Comparison of ENCODE assay signal across 20 cellular contexts in genomic region chr17:41551370-41551769, GRCh38. TPM values are rescaled to one million over a fixed set of nuclear protein-coding genes. Genes with fewer than 3 reads are reported as not detected.
DNase-seq lines count a peak whose midpoint lies in the region; TF ChIP-seq lines count a peak whose summit lies in the region.
"Had no signal": no experiment of that assay in that cellular context is flagged by ENCODE, and none has a peak within 500 bp of the region (broad histone marks: within the 10 kb centered on the region; RNA-seq: fewer than 3 reads in every experiment).

No MANE protein-coding gene starts in this region.

- no peak overlapping the region for H2BK15ac ChIP-seq in mesenchymal stem cell (ENCODE audit: low read depth, poor library complexity, severe bottlenecking)

- H3K23ac ChIP-seq in mesenchymal stem cell (ENCODE audit: low read length in 2 of 2): no peak overlapping the region

- no peak overlapping the region for H3K4me2 ChIP-seq in mesenchymal stem cell (ENCODE audit: low read length, poor library complexity, severe bottlenecking)

- no peaks in the 10 kb centered on the region for H3K27me3 ChIP-seq in SJSA1 (replicated peaks)
- H3K27me3 ChIP-seq in mesenchymal stem cell (ENCODE audit: control insufficient read depth in 1 of 2, insufficient read depth in 1 of 2, low read length in 2 of 2): peaks cover 8 to 12% of the 10 kb centered on the region in 2 experiments

- H4K91ac ChIP-seq in mesenchymal stem cell (ENCODE audit: low read length): no peak overlapping the region

- DNase-seq in AG10803 (ENCODE audit: low read depth) (peak; percentile 5), SJSA1 (ENCODE audit: low read depth in 1 of 2, low spot score in 2 of 2) (peak; percentile 76 to 78), epithelial cell of esophagus (ENCODE audit: low read depth) (peak; percentile 48), mesenchymal stem cell (peak; percentile 54), HuH-7 (ENCODE audit: low spot score) (no peak), islet precursor cell (no peak), GM20000 (ENCODE audit: low spot score) (no peak)
- DNase-seq in NK-92 treated with Interleukin-12 subunit alpha and Interleukin-12 subunit beta, amount 100 ng/mL, for 24 hours (lab: John Stamatoyannopoulos, UW): no peak
- DNase-seq: 8988T, COR-L47, GF-D8, NCI-H1417, NCI-H2029, NCI-H510A, NCI-H82, SIG-M5 had no signal

- no peak overlapping the region for H2BK5ac ChIP-seq in mesenchymal stem cell (ENCODE audit: low read depth, low read length, poor library complexity, severe bottlenecking)

- H2BK120ac ChIP-seq in mesenchymal stem cell (ENCODE audit: low read depth, low read length): no peak overlapping the region

- no peaks in the 10 kb centered on the region for H3K36me3 ChIP-seq in SJSA1
- no peaks in the 10 kb centered on the region for H3K36me3 ChIP-seq in mesenchymal stem cell (ENCODE audit: control insufficient read depth in 1 of 2, insufficient read depth in 2 of 2, low read depth in 1 of 2, low read length in 2 of 2)
- H3K36me3 ChIP-seq: HAP-1 had no signal

- H3K9ac ChIP-seq in mesenchymal stem cell (ENCODE audit: low read length): no peak overlapping the region

- peak overlapping the region; percentile 63 for H3K27ac ChIP-seq in SJSA1
- H3K27ac ChIP-seq in mesenchymal stem cell (ENCODE audit: low read length, poor library complexity, severe bottlenecking): no peak overlapping the region

- H2BK12ac ChIP-seq in mesenchymal stem cell (ENCODE audit: low read length in 2 of 2): no peak overlapping the region

- H3K14ac ChIP-seq in mesenchymal stem cell (ENCODE audit: low read length in 2 of 2): no peak overlapping the region

- peak overlapping the region; percentile 73 for H2AK5ac ChIP-seq in mesenchymal stem cell (ENCODE audit: low read length, severe bottlenecking)

- peaks cover 45% of the 10 kb centered on the region for H3K4me1 ChIP-seq in SJSA1 (replicated peaks)
- H3K4me1 ChIP-seq in mesenchymal stem cell (ENCODE audit: control insufficient read depth, insufficient read depth, low read depth, low read length): peaks cover 31% of the 10 kb centered on the region

- TF ChIP-seq CTCF in AG10803 (conservative IDR thresholded peaks at IDR 0.05; ENCODE audit: low read length) (no peak), epithelial cell of esophagus (IDR thresholded peaks at IDR 0.05; ENCODE audit: insufficient read depth, low read depth, low read length, missing control alignments) (no peak), GM20000 (IDR thresholded peaks at IDR 0.05; ENCODE audit: extremely low read depth, missing control alignments) (no peak)

- 67% methylated on average over 3 of the region's 4 CpGs for WGBS in mesenchymal stem cell

- H3K18ac ChIP-seq in mesenchymal stem cell (ENCODE audit: low read depth in 1 of 2, low read length in 2 of 2): no peak overlapping the region

- H3K9me3 ChIP-seq in SJSA1 (replicated peaks) (no peaks in the 10 kb centered on the region), mesenchymal stem cell (ENCODE audit: control insufficient read depth, low read length) (peaks cover 9% of the 10 kb centered on the region)
- H3K9me3 ChIP-seq: HAP-1 had no signal

- H3K79me1 ChIP-seq in mesenchymal stem cell (replicated peaks; ENCODE audit: low read length, poor library complexity, severe bottlenecking): no peaks in the 10 kb centered on the region

- H3K4ac ChIP-seq in mesenchymal stem cell (ENCODE audit: low read depth in 1 of 2, low read length in 2 of 2): peak overlapping the region; percentile 7 to 46

- no peak overlapping the region for H4K8ac ChIP-seq in mesenchymal stem cell (ENCODE audit: low read length)

- no peak overlapping the region for H2AFZ ChIP-seq in mesenchymal stem cell (ENCODE audit: low read depth, low read length)

- H3K4me3 ChIP-seq in AG10803 (ENCODE audit: low read length): no peak overlapping the region
- H3K4me3 ChIP-seq in SJSA1: no peak overlapping the region
- no peak overlapping the region for H3K4me3 ChIP-seq in epithelial cell of esophagus (ENCODE audit: low read length)
- no peak overlapping the region for H3K4me3 ChIP-seq in mesenchymal stem cell (ENCODE audit: insufficient read depth in 1 of 2, low read depth in 1 of 2, low read length in 2 of 2)
- H3K4me3 ChIP-seq: HAP-1 had no signal

RNA-seq across cellular contexts. Expression of gene KRT9, which starts 20.5 kb away (rescaled TPM):
- total RNA-seq in SJSA1 (2014; rRNA removed; shearing (Covaris generic)): not detected in 2 replicates
- not detected for polyA plus RNA-seq in mesenchymal stem cell (2013, experiment 1 of 2)
- not detected for polyA plus RNA-seq in mesenchymal stem cell (2013, experiment 2 of 2)
- total RNA-seq: LHCN-M2 had no signal
- polyA plus RNA-seq: CD14-positive monocyte, IgD-negative memory B cell had no signal

RNA-seq across cellular contexts. Expression of gene KRT19, which starts 23.3 kb away (rescaled TPM):
- total RNA-seq in SJSA1 (2014; rRNA removed; shearing (Covaris generic)): not detected in 2 replicates
- polyA plus RNA-seq in mesenchymal stem cell (2013, experiment 1 of 2): 92.7 TPM
- 91.5 TPM for polyA plus RNA-seq in mesenchymal stem cell (2013, experiment 2 of 2)
- total RNA-seq: LHCN-M2 had no signal
- polyA plus RNA-seq: CD14-positive monocyte, IgD-negative memory B cell had no signal

RNA-seq across cellular contexts. Expression of gene KRT15, which starts 32.7 kb away (rescaled TPM):
- 1.6 and 3.9 TPM in 2 replicates for total RNA-seq in SJSA1 (2014; rRNA removed; shearing (Covaris generic))
- 0.46 TPM for polyA plus RNA-seq in mesenchymal stem cell (2013, experiment 1 of 2)
- 0.52 TPM for polyA plus RNA-seq in mesenchymal stem cell (2013, experiment 2 of 2)
- polyA plus RNA-seq: CD14-positive monocyte, IgD-negative memory B cell had no signal

RNA-seq across cellular contexts. Expression of gene KRT14, which starts 35.3 kb away (rescaled TPM):
- total RNA-seq in SJSA1 (2014; rRNA removed; shearing (Covaris generic)): 0.92 TPM in 1 of 2 replicates, not detected in the other
- not detected for polyA plus RNA-seq in mesenchymal stem cell (2013, experiment 1 of 2)
- not detected for polyA plus RNA-seq in mesenchymal stem cell (2013, experiment 2 of 2)
- total RNA-seq: LHCN-M2 had no signal
- polyA plus RNA-seq: CD14-positive monocyte, IgD-negative memory B cell had no signal

RNA-seq across cellular contexts. Expression of gene KRT13, which starts 46.0 kb away (rescaled TPM):
- not detected in 2 replicates for total RNA-seq in SJSA1 (2014; rRNA removed; shearing (Covaris generic))
- polyA plus RNA-seq in mesenchymal stem cell (2013, experiment 1 of 2): not detected
- polyA plus RNA-seq in mesenchymal stem cell (2013, experiment 2 of 2): not detected
- total RNA-seq: LHCN-M2 had no signal
- polyA plus RNA-seq: CD14-positive monocyte, IgD-negative memory B cell had no signal

Comparison
In these comparisons a context has a peak if more than half of its experiments do, and no peak if none do; other contexts are left out.
1. DNase-seq: peak in AG10803 (single experiment), SJSA1 (2 of 2), epithelial cell of esophagus (single experiment) and mesenchymal stem cell (single experiment); none in HuH-7 (single experiment), islet precursor cell (single experiment), NK-92 treated with Interleukin-12 subunit alpha and Interleukin-12 subunit beta, amount 100 ng/mL, for 24 hours (single experiment) and GM20000 (single experiment).